13 cellular contexts compared by ENCODE assay signal in the genomic region with DNA sequence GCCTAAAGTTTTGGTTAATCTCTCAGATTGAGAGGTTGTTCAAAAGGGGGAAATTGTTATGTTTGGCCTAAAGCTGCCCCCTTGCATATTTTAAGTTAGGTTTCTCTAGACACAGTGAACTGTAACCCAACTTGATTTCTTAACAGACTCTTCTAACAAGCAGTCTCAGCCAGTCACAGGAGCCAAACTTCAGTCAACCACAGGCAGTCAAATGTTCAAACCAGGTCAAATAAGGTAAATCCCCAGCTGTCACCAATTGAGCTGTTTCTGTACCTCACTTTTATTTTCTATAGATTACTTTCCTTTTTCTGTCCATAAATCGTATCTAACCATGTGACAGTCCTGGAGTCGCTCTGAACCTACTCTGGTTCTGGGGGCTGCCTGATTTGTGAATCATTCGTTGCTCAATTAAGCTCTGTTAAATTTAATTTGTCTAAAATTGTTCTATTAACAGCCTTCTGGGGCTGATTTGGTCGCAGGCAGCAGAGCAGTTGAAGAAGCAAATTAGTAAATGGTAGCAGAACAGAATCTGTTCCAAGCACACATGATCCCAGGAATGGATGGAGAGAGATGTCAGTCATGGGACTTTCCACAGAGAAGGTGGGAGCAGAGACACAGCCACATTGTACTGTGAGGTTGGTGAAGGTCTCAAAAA. TPM values are rescaled to one million over a fixed set of nuclear protein-coding genes. Genes with fewer than 3 reads are reported as not detected.
DNase-seq lines count a peak whose midpoint lies in the region; ATAC-seq and TF ChIP-seq lines count a peak whose summit lies in the region.
"Had no signal": no experiment of that assay in that cellular context is flagged by ENCODE, and none has a peak within 500 bp of the region (broad histone marks: within the 10 kb centered on the region; RNA-seq: fewer than 3 reads in every experiment).

No MANE protein-coding gene starts in this region.

- H3F3A ChIP-seq in GM23248 (ENCODE audit: insufficient read depth), result no peaks in the 10 kb centered on the region

- POLR2A ChIA-PET in activated CD8-positive, alpha-beta T cell treated with anti-CD3 and anti-CD28 coated beads for 36 hours (lab: Charles Lee), result interaction anchor here (0.7 to 5.5 kb wide), 4 partner anchors 10 to 54 kb away, joined by 3 to 25 read pairs (median 4); partner anchors contain the start of gene NFU1

- peak overlapping the region; percentile 18 for H3K4me3 Mint-ChIP-seq in activated CD8-positive, alpha-beta T cell treated with anti-CD3 and anti-CD28 coated beads for 36 hours
- H3K4me3 Mint-ChIP-seq: naive B cell had no signal

- H3K27me3 ChIP-seq in GM06990 (replicated peaks; ENCODE audit: control insufficient read depth, insufficient read depth, low read length), result no peaks in the 10 kb centered on the region
- H3K27me3 ChIP-seq in tibial nerve, result no peaks in the 10 kb centered on the region
- H3K27me3 ChIP-seq in GM23248 (replicated peaks; ENCODE audit: insufficient read depth), result no peaks in the 10 kb centered on the region
- H3K27me3 ChIP-seq: foreskin keratinocyte had no signal

- H3K4me1 ChIP-seq in tibial nerve (no peaks in the 10 kb centered on the region), GM23248 (ENCODE audit: insufficient read depth) (no peaks in the 10 kb centered on the region)

- no peaks in the 10 kb centered on the region for H3K9me3 Mint-ChIP-seq in activated CD8-positive, alpha-beta T cell treated with anti-CD3 and anti-CD28 coated beads for 36 hours

- peaks cover 38% of the 10 kb centered on the region for H3K4me1 Mint-ChIP-seq in activated CD8-positive, alpha-beta T cell treated with anti-CD3 and anti-CD28 coated beads for 36 hours (ENCODE audit: low read depth)

- CTCF ChIA-PET in activated CD8-positive, alpha-beta T cell treated with anti-CD3 and anti-CD28 coated beads for 36 hours (lab: Charles Lee), result interaction anchor here (1.1 to 3.2 kb wide), 5 partner anchors 12 to 261 kb away, joined by 3 to 16 read pairs (median 4); partner anchors contain the start of gene NFU1

- H4K20me1 ChIP-seq in GM23248 (ENCODE audit: insufficient read depth), result no peaks in the 10 kb centered on the region

- no peaks in the 10 kb centered on the region for H3K9me2 ChIP-seq in GM23248 (ENCODE audit: insufficient read depth)

- H3K79me2 ChIP-seq in GM23248 (ENCODE audit: insufficient read depth), result no peaks in the 10 kb centered on the region

- H3K27ac ChIP-seq in tibial nerve, result no peak overlapping the region
- no peak overlapping the region for H3K27ac ChIP-seq in GM23248
- H3K27ac ChIP-seq: foreskin keratinocyte had no signal

- TF ChIP-seq CTCF in GM06990 (IDR thresholded peaks at IDR 0.05; ENCODE audit: insufficient read depth, low read length, poor library complexity, severe bottlenecking) (no peak), tibial nerve (IDR thresholded peaks at IDR 0.05) (no peak), omental fat pad (IDR thresholded peaks at IDR 0.05) (no peak)
- TF ChIP-seq CTCF in activated CD8-positive, alpha-beta T cell treated with anti-CD3 and anti-CD28 coated beads for 36 hours (IDR thresholded peaks at IDR 0.05), result no peak

- no peak overlapping the region for H3K4me2 ChIP-seq in GM23248 (ENCODE audit: unreplicated experiment)

- H2AFZ ChIP-seq in GM23248, result no peak overlapping the region

- no peak overlapping the region for H3K4me3 ChIP-seq in GM06990 (replicated peaks; ENCODE audit: low read depth, low read length)
- no peak overlapping the region for H3K4me3 ChIP-seq in tibial nerve
- H3K4me3 ChIP-seq in GM23248, result no peak overlapping the region

- no peaks in the 10 kb centered on the region for H3K9me3 ChIP-seq in tibial nerve
- no peaks in the 10 kb centered on the region for H3K9me3 ChIP-seq in GM23248 (ENCODE audit: low read depth)

- DNase-seq in GM06990 (ENCODE audit: extremely low read depth, insufficient read length) (peak; percentile 29), tibial nerve (ENCODE audit: low spot score in 2 of 2) (no peak), GM23248 (no peak), SHP77 (lab: John Stamatoyannopoulos, UW) (no peak), omental fat pad (ENCODE audit: low spot score) (no peak)
- DNase-seq in activated CD8-positive, alpha-beta T cell treated with anti-CD3 and anti-CD28 coated beads for 36 hours, result peak; percentile 60
- DNase-seq: activated naive CD4-positive, alpha-beta T cell treated with Interleukin-2 at 50 U/mL for 16 hours; DMS153; foreskin keratinocyte; naive B cell had no signal

- no peaks in the 10 kb centered on the region for H3K36me3 ChIP-seq in GM06990 (ENCODE audit: control insufficient read depth, insufficient read depth, low read length)
- no peaks in the 10 kb centered on the region for H3K36me3 ChIP-seq in tibial nerve
- no peaks in the 10 kb centered on the region for H3K36me3 ChIP-seq in GM23248 (ENCODE audit: low read depth)

- no peak for TF ChIP-seq POLR2A in tibial nerve (IDR thresholded peaks at IDR 0.05)

- no peak overlapping the region for H3K9ac ChIP-seq in GM23248

- no peaks in the 10 kb centered on the region for H3K27me3 Mint-ChIP-seq in activated CD8-positive, alpha-beta T cell treated with anti-CD3 and anti-CD28 coated beads for 36 hours

- TF ChIP-seq EP300 in tibial nerve (IDR thresholded peaks at IDR 0.05), result no peak

- in situ Hi-C loops in GM23248 (cut with MboI), result no loop called here

- H3K27ac Mint-ChIP-seq in activated CD8-positive, alpha-beta T cell treated with anti-CD3 and anti-CD28 coated beads for 36 hours, result peak overlapping the region; percentile 81

- no peaks in the 10 kb centered on the region for H3K36me3 Mint-ChIP-seq in activated CD8-positive, alpha-beta T cell treated with anti-CD3 and anti-CD28 coated beads for 36 hours (ENCODE audit: low read depth)
- H3K36me3 Mint-ChIP-seq: naive B cell had no signal

- intact Hi-C loops in activated CD8-positive, alpha-beta T cell treated with anti-CD3 and anti-CD28 coated beads for 36 hours (cut with micrococcal nuclease), result no loop called here

- peak; percentile 78 for ATAC-seq in GM19035 (IDR thresholded peaks at IDR 0.05; ENCODE audit: unreplicated experiment)
- ATAC-seq in HG02981 (IDR thresholded peaks at IDR 0.05; ENCODE audit: unreplicated experiment), result peak; percentile 83
- ATAC-seq in activated CD8-positive, alpha-beta T cell treated with anti-CD3 and anti-CD28 coated beads for 36 hours, result peak; percentile 96
- no peak for ATAC-seq in omental fat pad (ENCODE audit: low FRiP score)
- ATAC-seq: foreskin keratinocyte, Right ventricle myocardium inferior had no signal

- WGBS in tibial nerve, 2 donors, result 80 to 86% methylated on average over 4 of the region's 4 CpGs
- WGBS in GM23248 (ENCODE audit: low coverage in 1 of 2, low lambda C conversion rate in 2 of 2, missing lambda C conversion rate in 2 of 2), 2 experiments, result 36 to 45% methylated on average over 4 of the region's 4 CpGs

RNA-seq across cellular contexts. Expression of gene NFU1, which starts 16.4 kb away (rescaled TPM):
- total RNA-seq in activated CD8-positive, alpha-beta T cell treated with anti-CD3 and anti-CD28 coated beads for 36 hours, result 10 to 100 TPM; 41.0 to 46.2 TPM
- total RNA-seq in tibial nerve (10 to 100 TPM; 32.0 to 48.1 (median 40.9) TPM), omental fat pad (10 to 100 TPM; 36.5 to 84.8 (median 47.3) TPM)
- 12.4 and 38.5 TPM in 2 replicates for total RNA-seq in GM23248 (2014; rRNA removed; shearing (Covaris generic))
- polyA plus RNA-seq in GM23248 (2016; fragmentation: Nextera tagmentation; extraction: Ambion mirVana), result 74.3 and 81.9 TPM in 2 replicates

Comparison
In these comparisons a context has a peak if more than half of its experiments do, and no peak if none do; other contexts are left out.
1. DNase-seq: peak in GM06990 (single experiment) and activated CD8-positive, alpha-beta T cell treated with anti-CD3 and anti-CD28 coated beads for 36 hours (single experiment); none in tibial nerve (0 of 2), GM23248 (single experiment), SHP77 (0 of 2) and omental fat pad (single experiment).